In the genomic region with DNA sequence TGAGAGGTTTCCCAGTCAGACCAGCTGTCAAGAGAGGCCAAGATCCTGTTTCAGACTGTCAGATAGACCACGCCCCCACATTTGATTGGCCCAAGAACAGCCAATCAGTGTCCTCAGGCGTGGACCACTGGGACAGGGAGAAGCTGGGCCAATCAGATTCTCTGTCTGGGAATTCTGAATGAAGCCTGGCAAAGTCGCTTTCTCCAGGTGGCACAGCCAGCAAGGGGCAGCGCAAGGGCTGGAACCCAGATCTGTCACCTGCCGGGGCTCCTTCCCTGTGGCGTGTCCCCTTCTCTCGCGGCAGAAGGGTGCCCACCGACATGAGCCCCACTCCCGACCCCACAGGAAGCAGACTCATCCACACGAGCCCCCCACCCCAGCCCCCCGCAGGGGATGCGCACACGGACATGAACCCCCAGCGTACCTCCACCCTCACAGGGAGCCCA, we compare ENCODE assay signal across 8 cellular contexts. TPM values are rescaled to one million over a fixed set of nuclear protein-coding genes. Genes with fewer than 3 reads are reported as not detected.
A peak's percentile ranks its signal among the peaks of the same experiment; 100 is the strongest.
DNase-seq lines count a peak whose midpoint lies in the region; ATAC-seq lines count a peak whose summit lies in the region.

No MANE protein-coding gene starts in this region.

- POLR2A ChIA-PET in T-cell (lab: Charles Lee) = no interaction called here

- no peaks in the 10 kb centered on the region for H3K36me3 Mint-ChIP-seq in T-cell

- peak; percentile 82 for DNase-seq in Caki2 (ENCODE audit: low read depth)
- DNase-seq in LHCN-M2 (ENCODE audit: low read depth) = peak; percentile 90
- peak; percentile 55 for DNase-seq in SHP77 treated with DMSO at 0.1 percent for 48 hours (lab: John Stamatoyannopoulos, UW)
- DNase-seq in inferior parietal cortex (ENCODE audit: extremely low spot score) = peak; percentile 28
- DNase-seq in T-cell = no peak

- in situ Hi-C loops in Caki2 (cut with HindIII; ENCODE audit: low pct_unique_long_range_greater_than_20kb, low sequenced_read_pairs) = no loop called here

- peaks cover 0 to 1% of the 10 kb centered on the region in 2 donors for H3K27me3 Mint-ChIP-seq in T-cell

- no peaks in the 10 kb centered on the region for H3K9me3 Mint-ChIP-seq in T-cell

- H3K27ac Mint-ChIP-seq in T-cell = no peak overlapping the region

- CTCF ChIA-PET in T-cell (lab: Charles Lee) = no interaction called here

- ATAC-seq in GM18909 (IDR thresholded peaks at IDR 0.05; ENCODE audit: poor library complexity, unreplicated experiment) (no peak), HG03196 (IDR thresholded peaks at IDR 0.05; ENCODE audit: unreplicated experiment) (no peak), T-cell (replicated peaks in 1 of 4) (no peak), GM21390 (IDR thresholded peaks at IDR 0.05; ENCODE audit: unreplicated experiment) (no peak)

- H3K4me1 Mint-ChIP-seq in T-cell = peaks cover under 1 to 4% (median 2%) of the 10 kb centered on the region in 3 donors

- H3K4me3 Mint-ChIP-seq in T-cell = no peak overlapping the region

RNA-seq across cellular contexts. Expression of gene SARDH, which starts 6.3 kb away (rescaled TPM):
- total RNA-seq in Caki2 (2014; rRNA removed; shearing (Covaris generic); ENCODE audit: low replicate concordance) = 7.6 and 13.0 TPM in 2 replicates
- 52.5 and 54.8 TPM in 2 replicates for total RNA-seq in LHCN-M2 (2014; rRNA removed)
- polyA plus RNA-seq in LHCN-M2 (2012) = 32.4 TPM
- 10 to 100 TPM in 4 of 5 donors, 1 to 10 TPM in 1; 8.8 to 34.4 (median 23.8) TPM for total RNA-seq in T-cell

Comparison
In these comparisons a context has a peak if more than half of its experiments do, and no peak if none do; other contexts are left out.
1. DNase-seq: peak in Caki2 (single experiment), LHCN-M2 (single experiment), SHP77 treated with DMSO at 0.1 percent for 48 hours (single experiment) and inferior parietal cortex (single experiment); none in T-cell (0 of 34).